8 cellular contexts compared by ENCODE assay signal in genomic region chr14:85934886-85935254, GRCh38.
DNase-seq lines count a peak whose midpoint lies in the region; ATAC-seq lines count a peak whose summit lies in the region.

No MANE protein-coding gene starts in this region.

- peak; percentile 56 for ATAC-seq in GM18502 (IDR thresholded peaks at IDR 0.05; ENCODE audit: poor library complexity, unreplicated experiment)
- ATAC-seq in GM21717 (IDR thresholded peaks at IDR 0.05; ENCODE audit: unreplicated experiment): peak; percentile 58
- peak; percentile 50 for ATAC-seq in central memory CD8-positive, alpha-beta T cell (replicated peaks; ENCODE audit: extremely low read depth, poor library complexity, severe bottlenecking)
- peak; percentile 48 for ATAC-seq in stimulated activated naive CD8-positive, alpha-beta T cell treated with anti-CD3 and anti-CD28 coated beads, Interleukin-15, Interleukin-2, amounts not matched to agents 100 U/mL and 50 U/mL, for 24 hours

- peak overlapping the region; percentile 74 for H3K4me3 ChIP-seq in Karpas-422 (ENCODE audit: low read length)

- peaks cover 14% of the 10 kb centered on the region for H3K36me3 Mint-ChIP-seq in central memory CD8-positive, alpha-beta T cell (ENCODE audit: insufficient read depth)

- H2AFZ ChIP-seq in Karpas-422 (ENCODE audit: low read length): peak overlapping the region; percentile 95

- H3K4me1 ChIP-seq in Karpas-422 (ENCODE audit: low read length): peaks cover 11% of the 10 kb centered on the region

- H3K79me2 ChIP-seq in Karpas-422 (ENCODE audit: low read length): no peaks in the 10 kb centered on the region

- H3K4me3 Mint-ChIP-seq in central memory CD8-positive, alpha-beta T cell: peak overlapping the region; percentile 93

- no peaks in the 10 kb centered on the region for H4K20me1 ChIP-seq in Karpas-422 (ENCODE audit: insufficient read depth, low read depth, low read length)

- H3K36me3 ChIP-seq in Karpas-422 (ENCODE audit: insufficient read depth, low read length): no peaks in the 10 kb centered on the region

- H3K9me3 Mint-ChIP-seq in central memory CD8-positive, alpha-beta T cell: peaks cover 11% of the 10 kb centered on the region

- H3K9me2 ChIP-seq in Karpas-422 (replicated peaks; ENCODE audit: insufficient read depth, low read length): no peaks in the 10 kb centered on the region

- DNase-seq in Karpas-422 (peak; percentile 75), NCI-H1694 (lab: John Stamatoyannopoulos, UW) (no peak), HT-29 (ENCODE audit: low spot score) (no peak), NCI-H2171 treated with DMSO at 0.1 percent for 48 hours (lab: John Stamatoyannopoulos, UW) (no peak)
- no peak for DNase-seq in central memory CD8-positive, alpha-beta T cell (ENCODE audit: low spot score in 2 of 2)
- no peak for DNase-seq in stimulated activated naive CD8-positive, alpha-beta T cell treated with anti-CD3 and anti-CD28 coated beads, Interleukin-15, Interleukin-2, amounts not matched to agents 100 U/mL and 50 U/mL, for 24 hours

- peak overlapping the region; percentile 65 for H3K9ac ChIP-seq in Karpas-422 (ENCODE audit: low read length)

- H3K27me3 Mint-ChIP-seq in central memory CD8-positive, alpha-beta T cell: no peaks in the 10 kb centered on the region

- H3K4me2 ChIP-seq in Karpas-422 (ENCODE audit: low read depth, low read length, poor library complexity, severe bottlenecking): peak overlapping the region; percentile 83

- H3K4me1 Mint-ChIP-seq in central memory CD8-positive, alpha-beta T cell: peaks cover 37% of the 10 kb centered on the region

- no peaks in the 10 kb centered on the region for H3K27me3 ChIP-seq in Karpas-422 (ENCODE audit: low read length)

- H3K27ac Mint-ChIP-seq in central memory CD8-positive, alpha-beta T cell (ENCODE audit: low read depth): peak overlapping the region; percentile 97

- peak overlapping the region; percentile 46 for H3K27ac ChIP-seq in Karpas-422 (ENCODE audit: low read length)

- peaks cover 9% of the 10 kb centered on the region; the same call in 1 of the 2 replicates for H3K9me3 ChIP-seq in Karpas-422 (ENCODE audit: low read length)
